Comparison of ENCODE assay signal across 16 cellular contexts in the genomic region with DNA sequence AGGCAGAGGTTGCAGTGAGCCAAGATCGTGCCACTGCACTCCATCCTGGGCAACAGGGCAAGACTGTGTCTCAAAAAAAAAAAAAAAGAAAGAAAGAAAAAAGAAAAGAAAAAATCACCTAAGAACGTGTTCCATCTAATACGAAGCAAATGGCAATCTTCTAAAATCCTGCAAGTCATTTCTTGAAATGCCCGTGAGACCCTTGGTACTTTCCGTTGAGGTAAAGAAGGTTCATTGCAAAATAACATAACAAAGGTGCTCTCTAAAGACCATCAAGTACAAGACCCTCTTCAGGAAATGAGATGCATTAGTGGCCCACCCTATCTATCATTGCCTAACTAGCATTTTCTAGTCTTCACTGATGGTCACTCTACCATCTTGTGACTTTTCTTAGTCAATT.
"Had no signal": no experiment of that assay in that cellular context is flagged by ENCODE, and none has a peak within 500 bp of the region (broad histone marks: within the 10 kb centered on the region; RNA-seq: fewer than 3 reads in every experiment).

No MANE protein-coding gene starts in this region.

- ATAC-seq: activated CD4-positive, alpha-beta T cell treated with anti-CD3 and anti-CD28 coated beads for 36 hours; body of pancreas; left lobe of liver had no signal

- H3K27me3 ChIP-seq: body of pancreas, thyroid gland had no signal

- H3K9me3 ChIP-seq: body of pancreas, thyroid gland had no signal

- H3K4me3 ChIP-seq: body of pancreas, thyroid gland had no signal

- H3K27ac ChIP-seq: body of pancreas, thyroid gland had no signal

- DNase-seq: activated CD4-positive, alpha-beta T cell treated with anti-CD3 and anti-CD28 coated beads for 36 hours; activated CD4-positive, alpha-beta T cell treated with anti-CD3 and anti-CD28 coated beads, Interleukin-2, amount 50 U/mL, for 48 hours; activated naive CD4-positive, alpha-beta T cell; activated T-cell treated with anti-CD3 and anti-CD28 coated beads for 4 hours; body of pancreas; foreskin fibroblast; hippocampal formation; kidney; midbrain; stimulated activated CD4-positive, alpha-beta T cell treated with anti-CD3 and anti-CD28 coated beads, Interleukin-12 subunit alpha, Interleukin-12 subunit beta, amount 100 ng/mL, for 4 hours; stimulated activated CD4-positive, alpha-beta T cell treated with anti-CD3 and anti-CD28 coated beads, Interleukin-1b, Interleukin-23, amount 100 ng/mL, for 48 hours; stimulated activated CD8-positive, alpha-beta memory T cell treated with anti-CD3 and anti-CD28 coated beads, Interleukin-4, amount 100 ng/mL, for 48 hours; stimulated activated naive CD4-positive, alpha-beta T cell; SW 1271; thyroid gland had no signal

- H3K36me3 ChIP-seq: thyroid gland had no signal
